In genomic region chr11:111918390-111919256, GRCh38 we compare ENCODE assay signal across 9 cellular contexts. TPM values are rescaled to one million over a fixed set of nuclear protein-coding genes. Genes with fewer than 3 reads are reported as not detected.
A peak's percentile ranks its signal among the peaks of the same experiment; 100 is the strongest.
DNase-seq lines count a peak whose midpoint lies in the region; ATAC-seq and TF ChIP-seq lines count a peak whose summit lies in the region.
"Had no signal": no experiment of that assay in that cellular context is flagged by ENCODE, and none has a peak within 500 bp of the region (broad histone marks: within the 10 kb centered on the region; RNA-seq: fewer than 3 reads in every experiment).

A gene with protein sequence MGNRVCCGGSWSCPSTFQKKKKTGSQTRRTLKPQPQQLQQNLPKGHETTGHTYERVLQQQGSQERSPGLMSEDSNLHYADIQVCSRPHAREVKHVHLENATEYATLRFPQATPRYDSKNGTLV (plus strand): TSS chr11:111918913. CDS start chr11:111918973, 60 bp downstream.

- H3K27me3 Mint-ChIP-seq in MCF 10A (ENCODE audit: insufficient read depth, unreplicated experiment), result no peaks in the 10 kb centered on the region

- peaks cover 4% of the 10 kb centered on the region for H3K36me3 Mint-ChIP-seq in MCF 10A (ENCODE audit: insufficient read depth, unreplicated experiment)

- H3K9me3 Mint-ChIP-seq in MCF 10A (ENCODE audit: unreplicated experiment), result no peaks in the 10 kb centered on the region
- H3K9me3 Mint-ChIP-seq: central memory CD8-positive, alpha-beta T cell had no signal

- peak within 1 kb of the TSS; percentile 68 for H3K27ac Mint-ChIP-seq in MCF 10A (ENCODE audit: low read depth, unreplicated experiment)

- no TSS peak for BruUV-seq in MCF 10A (replicated peaks; lab: Mats Ljungman, UMichigan)

- H3K27me3 ChIP-seq in left lung, result peaks cover 0 to 9% of the 10 kb centered on the region in 2 donors

- DNase-seq in ACHN, result peak; percentile 65
- DNase-seq in NCI-H1105 (lab: John Stamatoyannopoulos, UW), result peak; percentile 95
- peak; percentile 76 for DNase-seq in MCF 10A (ENCODE audit: unreplicated experiment)
- DNase-seq in left lung, result peak; percentile 75 to 77
- no peak for DNase-seq in KBM-7

- no peak for TF ChIP-seq CTCF in MCF 10A (IDR thresholded peaks at IDR 0.05; ENCODE audit: unreplicated experiment)
- TF ChIP-seq CTCF in left lung (IDR thresholded peaks at IDR 0.05), result no peak

- intact Hi-C loops in MCF 10A (cut with micrococcal nuclease), result loop anchor here (2.0 kb wide), 1 partner anchor 40 kb away; the partner anchor contains the start of genes CFAP68 and FDXACB1
- intact Hi-C loops in left lung (cut with DNase I), result no loop called here

- in situ Hi-C loops in ACHN (cut with HindIII; ENCODE audit: low pct_ligation_motif_present, low pct_unique_long_range_greater_than_20kb, low sequenced_read_pairs), result no loop called here
- in situ Hi-C loops in KBM-7 (cut with MboI; ENCODE audit: low pct_unique_long_range_greater_than_20kb, low sequenced_read_pairs), result no loop called here

- peak within 1 kb of the TSS; percentile 19 to 83 for H3K27ac ChIP-seq in left lung

- H3K9me3 ChIP-seq in left lung, result no peaks in the 10 kb centered on the region

- POLR2A ChIA-PET in MCF 10A (lab: Yijun Ruan, JAX), result interaction anchor here (0.5 to 2.1 kb wide), 13 partner anchors 8 to 292 kb away, joined by 3 to 17 read pairs (median 4); partner anchors contain the start of gene CFAP68

- ATAC-seq in left lung, result peak; percentile 88
- no peak for ATAC-seq in HG02759 (IDR thresholded peaks at IDR 0.05; ENCODE audit: unreplicated experiment)
- ATAC-seq in activated CD4-positive, CD25-positive, alpha-beta regulatory T cell treated with anti-CD3 and anti-CD28 coated beads, Interleukin-2, amount 50 U/mL, for 24 hours, result no peak
- no peak for ATAC-seq in GM18498 (IDR thresholded peaks at IDR 0.05; ENCODE audit: unreplicated experiment)

- peaks cover 6 to 7% of the 10 kb centered on the region in 2 donors for H3K4me1 ChIP-seq in left lung

- peak within 1 kb of the TSS; percentile 68 for H3K4me3 Mint-ChIP-seq in MCF 10A (ENCODE audit: unreplicated experiment)
- H3K4me3 Mint-ChIP-seq: central memory CD8-positive, alpha-beta T cell had no signal

- H3K36me3 ChIP-seq in left lung, result no peaks in the 10 kb centered on the region

- H3K4me3 ChIP-seq in left lung, result peak within 1 kb of the TSS; percentile 11 to 18

- peaks cover 21% of the 10 kb centered on the region for H3K4me1 Mint-ChIP-seq in MCF 10A (ENCODE audit: insufficient read depth, unreplicated experiment)
- H3K4me1 Mint-ChIP-seq: central memory CD8-positive, alpha-beta T cell had no signal

- CTCF ChIA-PET in MCF 10A (lab: Yijun Ruan, JAX), result interaction anchor here (0.6 to 2.3 kb wide), 8 partner anchors 10 to 155 kb away, joined by 3 to 11 read pairs (median 3); partner anchors contain the start of gene PIH1D2

RNA-seq across cellular contexts. Expression of the gene that starts here (rescaled TPM):
- total RNA-seq in MCF 10A (2022) (1.3 and 2.0 TPM in 2 replicates), left lung (10 to 100 TPM in 1 of 2 donors, 1 to 10 TPM in 1; 6.2 to 15.6 TPM)
